ENCODE assay signal across 21 cellular contexts in genomic region chr6:158033077-158033750, GRCh38. TPM values are rescaled to one million over a fixed set of nuclear protein-coding genes. Genes with fewer than 3 reads are reported as not detected.
DNase-seq lines count a peak whose midpoint lies in the region; ATAC-seq, FAIRE-seq and TF ChIP-seq lines count a peak whose summit lies in the region.
"Had no signal": no experiment of that assay in that cellular context is flagged by ENCODE, and none has a peak within 500 bp of the region (broad histone marks: within the 10 kb centered on the region; RNA-seq: fewer than 3 reads in every experiment).

No MANE protein-coding gene starts in this region.

- H3K4me3 Mint-ChIP-seq in astrocyte (ENCODE audit: unreplicated experiment), result no peak overlapping the region
- H3K4me3 Mint-ChIP-seq: activated CD8-positive, alpha-beta T cell treated with anti-CD3 and anti-CD28 coated beads for 36 hours; activated naive CD8-positive, alpha-beta T cell; stimulated activated memory B cell treated with anti-CD40 and anti-IgM and Interleukin-4, amounts not matched to agents 10 μg/mL and 1 μg/mL and 100 μg/mL, for 72 hours had no signal

- H4K20me1 ChIP-seq in BLaER1 treated with 17β-estradiol and CSF1 and Interleukin-3, amounts not matched to agents 10 nM and 100 nM, result peaks cover 0 to 23% (median 10%) of the 10 kb centered on the region in 11 experiments; a peak in 10 of 22 replicates
- no peaks in the 10 kb centered on the region for H4K20me1 ChIP-seq in astrocyte (ENCODE audit: insufficient read depth, low read length)

- no peaks in the 10 kb centered on the region for H3K27me3 Mint-ChIP-seq in astrocyte (ENCODE audit: low read depth, unreplicated experiment)
- H3K27me3 Mint-ChIP-seq: activated CD8-positive, alpha-beta T cell treated with anti-CD3 and anti-CD28 coated beads for 36 hours; activated naive CD8-positive, alpha-beta T cell; stimulated activated memory B cell treated with anti-CD40 and anti-IgM and Interleukin-4, amounts not matched to agents 10 μg/mL and 1 μg/mL and 100 μg/mL, for 72 hours had no signal

- H3K79me2 ChIP-seq in astrocyte (ENCODE audit: insufficient read depth, low read length), result peaks cover 85% of the 10 kb centered on the region

- TF ChIP-seq POLR2A in stomach (IDR thresholded peaks at IDR 0.05), result no peak

- ATAC-seq in GM18517 (IDR thresholded peaks at IDR 0.05; ENCODE audit: unreplicated experiment), result no peak
- ATAC-seq in GM21717 (IDR thresholded peaks at IDR 0.05; ENCODE audit: unreplicated experiment), result no peak
- ATAC-seq: activated CD8-positive, alpha-beta T cell treated with anti-CD3 and anti-CD28 coated beads for 36 hours; stimulated activated memory B cell treated with anti-CD40 and anti-IgM and Interleukin-4, amounts not matched to agents 10 μg/mL and 1 μg/mL and 100 μg/mL, for 72 hours had no signal

- H3K4me1 Mint-ChIP-seq in astrocyte (ENCODE audit: low read depth, unreplicated experiment), result peaks cover 13% of the 10 kb centered on the region

- TF ChIP-seq CTCF in astrocyte (IDR thresholded peaks at IDR 0.05; ENCODE audit: insufficient read depth, low read depth, low read length) (no peak), stomach (IDR thresholded peaks at IDR 0.05) (peak in 1 of 7 experiments; percentile 3)

- DNase-seq in astrocyte (ENCODE audit: low read depth) (no peak), stomach (no peak), activated gamma-delta T cell (lab: John Stamatoyannopoulos, UW) (no peak), iPS-NIHi11 (ENCODE audit: low spot score) (no peak)
- DNase-seq: activated CD8-positive, alpha-beta T cell treated with anti-CD3 and anti-CD28 coated beads for 36 hours; activated T-cell treated with anti-CD3 and anti-CD28 coated beads, Interleukin-2, amount 50 U/mL, for 48 hours; AML-193; Calu3; effector CD8-positive, alpha-beta T cell; mesendoderm; NCI-H1105; NCI-H526 had no signal

- H3K27ac ChIP-seq in BLaER1 treated with 17β-estradiol and CSF1 and Interleukin-3, amounts not matched to agents 10 nM and 100 nM, result no peak overlapping the region
- H3K27ac ChIP-seq in astrocyte (ENCODE audit: low read depth, low read length) (peak overlapping the region; percentile 28), layer of hippocampus (ENCODE audit: low read depth, low read length) (peak overlapping the region; percentile 66), stomach (peak overlapping the region; percentile 16 to 75 (median 67))
- H3K27ac ChIP-seq: neutrophil, SJSA1 had no signal

- no peak for FAIRE-seq in astrocyte (lab: Jason Lieb, UNC)

- intact Hi-C loops in stomach (cut with DNase I; ENCODE audit: low total_unique reads), result no loop called here

- H3K9me3 ChIP-seq in BLaER1 treated with 17β-estradiol and CSF1 and Interleukin-3, amounts not matched to agents 10 nM and 100 nM (replicated peaks in 1 of 11), result 0 out of 22 replicates have a peak, but pooled peaks cover 0 to 5% (median 0%) of the 10 kb centered on the region in 11 experiments
- H3K9me3 ChIP-seq in astrocyte (ENCODE audit: insufficient read depth, low read depth, low read length) (no peaks in the 10 kb centered on the region), stomach (no peaks in the 10 kb centered on the region)
- H3K9me3 ChIP-seq: neutrophil, right atrium auricular region, SJSA1 had no signal

- no peaks in the 10 kb centered on the region for H3K9me3 Mint-ChIP-seq in astrocyte (ENCODE audit: unreplicated experiment)
- H3K9me3 Mint-ChIP-seq: activated CD8-positive, alpha-beta T cell treated with anti-CD3 and anti-CD28 coated beads for 36 hours had no signal

- H3K27me3 ChIP-seq in BLaER1 treated with 17β-estradiol and CSF1 and Interleukin-3, amounts not matched to agents 10 nM and 100 nM, result peaks cover 0 to 11% (median 0%) of the 10 kb centered on the region in 11 experiments; a peak in 3 of 22 replicates
- H3K27me3 ChIP-seq in astrocyte (ENCODE audit: insufficient read depth, low read length), result no peaks in the 10 kb centered on the region
- H3K27me3 ChIP-seq in layer of hippocampus (ENCODE audit: control insufficient read depth, insufficient read depth, low read length), result no peaks in the 10 kb centered on the region
- H3K27me3 ChIP-seq in stomach, result no peaks in the 10 kb centered on the region
- H3K27me3 ChIP-seq: neutrophil, right atrium auricular region, SJSA1 had no signal

- WGBS in stomach, 5 donors, result 93 to 96% (median 96%) methylated on average over 19 to 30 of the region's 30 CpGs

- no peak overlapping the region for H2AFZ ChIP-seq in astrocyte (ENCODE audit: low read depth, low read length)

- no peak overlapping the region for H3K27ac Mint-ChIP-seq in astrocyte (ENCODE audit: unreplicated experiment)
- H3K27ac Mint-ChIP-seq: activated CD8-positive, alpha-beta T cell treated with anti-CD3 and anti-CD28 coated beads for 36 hours; activated naive CD8-positive, alpha-beta T cell; stimulated activated memory B cell treated with anti-CD40 and anti-IgM and Interleukin-4, amounts not matched to agents 10 μg/mL and 1 μg/mL and 100 μg/mL, for 72 hours had no signal

- H3K4me2 ChIP-seq in BLaER1 treated with 17β-estradiol and CSF1 and Interleukin-3, amounts not matched to agents 10 nM and 100 nM, result peak overlapping the region; percentile 80 to 97 (median 93)
- no peak overlapping the region for H3K4me2 ChIP-seq in astrocyte (ENCODE audit: low read length)

- TF ChIP-seq EP300 in stomach (IDR thresholded peaks at IDR 0.05), result no peak

- no peak overlapping the region for H3K9ac ChIP-seq in BLaER1 treated with 17β-estradiol and CSF1 and Interleukin-3, amounts not matched to agents 10 nM and 100 nM
- peak overlapping the region; percentile 24 for H3K9ac ChIP-seq in astrocyte (ENCODE audit: low read length)

- peaks cover 0 to 6% (median 0%) of the 10 kb centered on the region in 11 experiments; a peak in 1 of 22 replicates for H3K36me3 ChIP-seq in BLaER1 treated with 17β-estradiol and CSF1 and Interleukin-3, amounts not matched to agents 10 nM and 100 nM
- H3K36me3 ChIP-seq in astrocyte (ENCODE audit: insufficient read depth, low read length) (peaks cover 41% of the 10 kb centered on the region), stomach (peaks cover 0 to 27% (median 7%) of the 10 kb centered on the region in 4 donors)

- H3K4me3 ChIP-seq in BLaER1 treated with 17β-estradiol and CSF1 and Interleukin-3, amounts not matched to agents 10 nM and 100 nM, result no peak overlapping the region
- no peak overlapping the region for H3K4me3 ChIP-seq in astrocyte (ENCODE audit: insufficient read depth, low read depth, low read length)
- H3K4me3 ChIP-seq in stomach, result no peak overlapping the region
- H3K4me3 ChIP-seq: right atrium auricular region, SJSA1 had no signal

- peaks cover 18% of the 10 kb centered on the region for H3K36me3 Mint-ChIP-seq in astrocyte (ENCODE audit: low read depth, unreplicated experiment)

- H3K4me1 ChIP-seq in BLaER1 treated with 17β-estradiol and CSF1 and Interleukin-3, amounts not matched to agents 10 nM and 100 nM, result peaks cover 35 to 48% (median 40%) of the 10 kb centered on the region in 10 experiments
- H3K4me1 ChIP-seq in astrocyte (ENCODE audit: insufficient read depth, low read length), result peaks cover 47% of the 10 kb centered on the region
- peaks cover 23 to 49% (median 44%) of the 10 kb centered on the region in 4 donors for H3K4me1 ChIP-seq in stomach

RNA-seq across cellular contexts. Expression of gene SYNJ2, which starts 51.6 kb away (rescaled TPM):
- total RNA-seq in astrocyte, result 28.4 and 31.8 TPM in 2 replicates
- 10 to 100 TPM; 11.7 to 41.4 (median 25.4) TPM for total RNA-seq in stomach
- 1 to 10 TPM; 4.7 to 6.3 (median 6.0) TPM for polyA plus RNA-seq in stomach

Comparison
In these comparisons a context has a peak if more than half of its experiments do, and no peak if none do; other contexts are left out.
1. H3K27ac ChIP-seq: peak in astrocyte (single experiment), layer of hippocampus (single experiment) and stomach (5 of 5); none in BLaER1 treated with 17β-estradiol and CSF1 and Interleukin-3, amounts not matched to agents 10 nM and 100 nM (0 of 11).